ENCODE assay signal across 1 cellular context in genomic region chr17:27417596-27418365, GRCh38.
TF ChIP-seq lines count a peak whose summit lies in the region.

No MANE protein-coding gene starts in this region.

TF ChIP-seq in HepG2, 621 proteins besides CTCF, POLR2A, EP300 and RAD21 (continued from another document):
- TF ChIP-seq ZNF281 (CRISPR knock-in tag; IDR thresholded peaks at IDR 0.05; ENCODE audit: borderline replicate concordance) (no peak), ZNF280D (CRISPR knock-in tag; IDR thresholded peaks at IDR 0.05) (no peak)
TF ChIP-seq in HepG2: peak in this region for 1.
